In genomic region chr1:222521299-222522104, GRCh38 we compare ENCODE assay signal across 1 cellular context.
TF ChIP-seq lines count a peak whose summit lies in the region.

No MANE protein-coding gene starts in this region.

TF ChIP-seq in GM23338, 12 proteins besides CTCF, POLR2A, EP300 and RAD21 (continued from another document):
- TF ChIP-seq, protein P1, sequence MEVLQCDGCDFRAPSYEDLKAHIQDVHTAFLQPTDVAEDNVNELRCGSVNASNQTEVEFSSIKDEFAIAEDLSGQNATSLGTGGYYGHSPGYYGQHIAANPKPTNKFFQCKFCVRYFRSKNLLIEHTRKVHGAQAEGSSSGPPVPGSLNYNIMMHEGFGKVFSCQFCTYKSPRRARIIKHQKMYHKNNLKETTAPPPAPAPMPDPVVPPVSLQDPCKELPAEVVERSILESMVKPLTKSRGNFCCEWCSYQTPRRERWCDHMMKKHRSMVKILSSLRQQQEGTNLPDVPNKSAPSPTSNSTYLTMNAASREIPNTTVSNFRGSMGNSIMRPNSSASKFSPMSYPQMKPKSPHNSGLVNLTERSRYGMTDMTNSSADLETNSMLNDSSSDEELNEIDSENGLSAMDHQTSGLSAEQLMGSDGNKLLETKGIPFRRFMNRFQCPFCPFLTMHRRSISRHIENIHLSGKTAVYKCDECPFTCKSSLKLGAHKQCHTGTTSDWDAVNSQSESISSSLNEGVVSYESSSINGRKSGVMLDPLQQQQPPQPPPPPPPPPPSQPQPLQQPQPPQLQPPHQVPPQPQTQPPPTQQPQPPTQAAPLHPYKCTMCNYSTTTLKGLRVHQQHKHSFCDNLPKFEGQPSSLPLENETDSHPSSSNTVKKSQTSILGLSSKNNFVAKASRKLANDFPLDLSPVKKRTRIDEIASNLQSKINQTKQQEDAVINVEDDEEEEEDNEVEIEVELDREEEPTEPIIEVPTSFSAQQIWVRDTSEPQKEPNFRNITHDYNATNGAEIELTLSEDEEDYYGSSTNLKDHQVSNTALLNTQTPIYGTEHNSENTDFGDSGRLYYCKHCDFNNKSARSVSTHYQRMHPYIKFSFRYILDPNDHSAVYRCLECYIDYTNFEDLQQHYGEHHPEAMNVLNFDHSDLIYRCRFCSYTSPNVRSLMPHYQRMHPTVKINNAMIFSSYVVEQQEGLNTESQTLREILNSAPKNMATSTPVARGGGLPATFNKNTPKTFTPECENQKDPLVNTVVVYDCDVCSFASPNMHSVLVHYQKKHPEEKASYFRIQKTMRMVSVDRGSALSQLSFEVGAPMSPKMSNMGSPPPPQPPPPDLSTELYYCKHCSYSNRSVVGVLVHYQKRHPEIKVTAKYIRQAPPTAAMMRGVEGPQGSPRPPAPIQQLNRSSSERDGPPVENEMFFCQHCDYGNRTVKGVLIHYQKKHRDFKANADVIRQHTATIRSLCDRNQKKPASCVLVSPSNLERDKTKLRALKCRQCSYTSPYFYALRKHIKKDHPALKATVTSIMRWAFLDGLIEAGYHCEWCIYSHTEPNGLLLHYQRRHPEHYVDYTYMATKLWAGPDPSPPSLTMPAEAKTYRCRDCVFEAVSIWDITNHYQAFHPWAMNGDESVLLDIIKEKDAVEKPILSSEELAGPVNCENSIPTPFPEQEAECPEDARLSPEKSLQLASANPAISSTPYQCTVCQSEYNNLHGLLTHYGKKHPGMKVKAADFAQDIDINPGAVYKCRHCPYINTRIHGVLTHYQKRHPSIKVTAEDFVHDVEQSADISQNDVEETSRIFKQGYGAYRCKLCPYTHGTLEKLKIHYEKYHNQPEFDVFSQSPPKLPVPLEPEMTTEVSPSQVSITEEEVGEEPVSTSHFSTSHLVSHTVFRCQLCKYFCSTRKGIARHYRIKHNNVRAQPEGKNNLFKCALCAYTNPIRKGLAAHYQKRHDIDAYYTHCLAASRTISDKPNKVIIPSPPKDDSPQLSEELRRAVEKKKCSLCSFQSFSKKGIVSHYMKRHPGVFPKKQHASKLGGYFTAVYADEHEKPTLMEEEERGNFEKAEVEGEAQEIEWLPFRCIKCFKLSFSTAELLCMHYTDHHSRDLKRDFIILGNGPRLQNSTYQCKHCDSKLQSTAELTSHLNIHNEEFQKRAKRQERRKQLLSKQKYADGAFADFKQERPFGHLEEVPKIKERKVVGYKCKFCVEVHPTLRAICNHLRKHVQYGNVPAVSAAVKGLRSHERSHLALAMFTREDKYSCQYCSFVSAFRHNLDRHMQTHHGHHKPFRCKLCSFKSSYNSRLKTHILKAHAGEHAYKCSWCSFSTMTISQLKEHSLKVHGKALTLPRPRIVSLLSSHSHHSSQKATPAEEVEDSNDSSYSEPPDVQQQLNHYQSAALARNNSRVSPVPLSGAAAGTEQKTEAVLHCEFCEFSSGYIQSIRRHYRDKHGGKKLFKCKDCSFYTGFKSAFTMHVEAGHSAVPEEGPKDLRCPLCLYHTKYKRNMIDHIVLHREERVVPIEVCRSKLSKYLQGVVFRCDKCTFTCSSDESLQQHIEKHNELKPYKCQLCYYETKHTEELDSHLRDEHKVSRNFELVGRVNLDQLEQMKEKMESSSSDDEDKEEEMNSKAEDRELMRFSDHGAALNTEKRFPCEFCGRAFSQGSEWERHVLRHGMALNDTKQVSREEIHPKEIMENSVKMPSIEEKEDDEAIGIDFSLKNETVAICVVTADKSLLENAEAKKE (CRISPR knock-in tag; IDR thresholded peaks at IDR 0.05): no peak
- no peak for TF ChIP-seq EZH2phosphoT487 (IDR thresholded peaks at IDR 0.05; ENCODE audit: unreplicated experiment)
- TF ChIP-seq, protein P2, sequence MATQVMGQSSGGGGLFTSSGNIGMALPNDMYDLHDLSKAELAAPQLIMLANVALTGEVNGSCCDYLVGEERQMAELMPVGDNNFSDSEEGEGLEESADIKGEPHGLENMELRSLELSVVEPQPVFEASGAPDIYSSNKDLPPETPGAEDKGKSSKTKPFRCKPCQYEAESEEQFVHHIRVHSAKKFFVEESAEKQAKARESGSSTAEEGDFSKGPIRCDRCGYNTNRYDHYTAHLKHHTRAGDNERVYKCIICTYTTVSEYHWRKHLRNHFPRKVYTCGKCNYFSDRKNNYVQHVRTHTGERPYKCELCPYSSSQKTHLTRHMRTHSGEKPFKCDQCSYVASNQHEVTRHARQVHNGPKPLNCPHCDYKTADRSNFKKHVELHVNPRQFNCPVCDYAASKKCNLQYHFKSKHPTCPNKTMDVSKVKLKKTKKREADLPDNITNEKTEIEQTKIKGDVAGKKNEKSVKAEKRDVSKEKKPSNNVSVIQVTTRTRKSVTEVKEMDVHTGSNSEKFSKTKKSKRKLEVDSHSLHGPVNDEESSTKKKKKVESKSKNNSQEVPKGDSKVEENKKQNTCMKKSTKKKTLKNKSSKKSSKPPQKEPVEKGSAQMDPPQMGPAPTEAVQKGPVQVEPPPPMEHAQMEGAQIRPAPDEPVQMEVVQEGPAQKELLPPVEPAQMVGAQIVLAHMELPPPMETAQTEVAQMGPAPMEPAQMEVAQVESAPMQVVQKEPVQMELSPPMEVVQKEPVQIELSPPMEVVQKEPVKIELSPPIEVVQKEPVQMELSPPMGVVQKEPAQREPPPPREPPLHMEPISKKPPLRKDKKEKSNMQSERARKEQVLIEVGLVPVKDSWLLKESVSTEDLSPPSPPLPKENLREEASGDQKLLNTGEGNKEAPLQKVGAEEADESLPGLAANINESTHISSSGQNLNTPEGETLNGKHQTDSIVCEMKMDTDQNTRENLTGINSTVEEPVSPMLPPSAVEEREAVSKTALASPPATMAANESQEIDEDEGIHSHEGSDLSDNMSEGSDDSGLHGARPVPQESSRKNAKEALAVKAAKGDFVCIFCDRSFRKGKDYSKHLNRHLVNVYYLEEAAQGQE (IDR thresholded peaks at IDR 0.05; ENCODE audit: unreplicated experiment): no peak
